In genomic region chr1:31063636-31064035, GRCh38 we compare ENCODE assay signal across 8 cellular contexts. TPM values are rescaled to one million over a fixed set of nuclear protein-coding genes. Genes with fewer than 3 reads are reported as not detected.
DNase-seq lines count a peak whose midpoint lies in the region; ATAC-seq and TF ChIP-seq lines count a peak whose summit lies in the region.

No MANE protein-coding gene starts in this region.

- ATAC-seq in DND-41 (ENCODE audit: insufficient read depth, low read depth) (no peak), HG03025 (IDR thresholded peaks at IDR 0.05; ENCODE audit: low FRiP score, unreplicated experiment) (no peak)
- no peak for ATAC-seq in central memory CD8-positive, alpha-beta T cell (replicated peaks; ENCODE audit: extremely low read depth, poor library complexity, severe bottlenecking)
- ATAC-seq in naive thymus-derived CD4-positive, alpha-beta T cell, result no peak

- no peak for TF ChIP-seq CTCF in DND-41 (IDR thresholded peaks at IDR 0.05; ENCODE audit: borderline replicate concordance, extremely low read depth, low read length, poor library complexity, severe bottlenecking)

- H3K4me3 ChIP-seq in DND-41 (ENCODE audit: low read depth in 1 of 2, low read length in 2 of 2) (peak overlapping the region; percentile 91 to 99), MG63 (peak overlapping the region; percentile 88)
- H3K4me3 ChIP-seq in naive thymus-derived CD4-positive, alpha-beta T cell (ENCODE audit: low read length), result peak overlapping the region; percentile 97

- POLR2A ChIA-PET in naive thymus-derived CD4-positive, alpha-beta T cell (lab: Charles Lee), result interaction anchor here (0.7 to 1.2 kb wide), 2 partner anchors 13 to 1917 kb away, joined by 3 to 4 read pairs; no protein-coding TSS in a partner anchor

- peak overlapping the region; percentile 98 for H3K4me3 Mint-ChIP-seq in central memory CD8-positive, alpha-beta T cell
- peak overlapping the region; percentile 96 to 100 (median 98) for H3K4me3 Mint-ChIP-seq in naive thymus-derived CD4-positive, alpha-beta T cell

- H3K36me3 ChIP-seq in DND-41 (ENCODE audit: insufficient read depth, low read length) (peaks cover 24% of the 10 kb centered on the region), MG63 (peaks cover 33% of the 10 kb centered on the region)
- H3K36me3 ChIP-seq in naive thymus-derived CD4-positive, alpha-beta T cell (ENCODE audit: control insufficient read depth in 2 of 3, insufficient read depth in 3 of 3, low read length in 3 of 3), result peaks cover 0 to 8% (median 4%) of the 10 kb centered on the region in 3 experiments

- peaks cover 39% of the 10 kb centered on the region for H3K4me1 ChIP-seq in DND-41 (ENCODE audit: insufficient read depth, low read length)
- H3K4me1 ChIP-seq in naive thymus-derived CD4-positive, alpha-beta T cell (ENCODE audit: control insufficient read depth in 2 of 2, insufficient read depth in 2 of 2, low read length in 2 of 2), result peaks cover 22 to 34% of the 10 kb centered on the region in 2 donors

- peak overlapping the region; percentile 76 for H3K4me2 ChIP-seq in DND-41 (ENCODE audit: insufficient read depth, low read length)

- peaks cover 56% of the 10 kb centered on the region for H4K20me1 ChIP-seq in DND-41 (ENCODE audit: insufficient read depth, low read length)

- H3K27ac Mint-ChIP-seq in central memory CD8-positive, alpha-beta T cell (ENCODE audit: low read depth), result peak overlapping the region; percentile 99
- peak overlapping the region; percentile 75 to 99 (median 98) for H3K27ac Mint-ChIP-seq in naive thymus-derived CD4-positive, alpha-beta T cell

- DNase-seq in DND-41 (no peak), MG63 (no peak), GM19238 (ENCODE audit: insufficient read length, low spot score) (no peak), NCI-H1048 (lab: John Stamatoyannopoulos, UW) (no peak)
- DNase-seq in central memory CD8-positive, alpha-beta T cell (ENCODE audit: low spot score in 2 of 2), result no peak
- DNase-seq in naive thymus-derived CD4-positive, alpha-beta T cell, result peak in 1 of 9 donors; percentile 23
- DNase-seq in effector CD4-positive, alpha-beta T cell, result no peak

- H3K27ac ChIP-seq in DND-41 (ENCODE audit: low read length), result peak overlapping the region; percentile 98
- H3K27ac ChIP-seq in naive thymus-derived CD4-positive, alpha-beta T cell (ENCODE audit: low read depth, low read length), result peak overlapping the region; percentile 95

- CTCF ChIA-PET in naive thymus-derived CD4-positive, alpha-beta T cell (lab: Charles Lee), result interaction anchor here (0.7 to 0.8 kb wide), 2 partner anchors 15 to 54 kb away, joined by 3 to 4 read pairs; no protein-coding TSS in a partner anchor

- peaks cover 41% of the 10 kb centered on the region for H3K4me1 Mint-ChIP-seq in central memory CD8-positive, alpha-beta T cell
- H3K4me1 Mint-ChIP-seq in naive thymus-derived CD4-positive, alpha-beta T cell, result peaks cover 23 to 53% (median 37%) of the 10 kb centered on the region in 7 donors

- H3K27me3 ChIP-seq in DND-41 (ENCODE audit: insufficient read depth, low read length, poor library complexity), result no peaks in the 10 kb centered on the region
- no peaks in the 10 kb centered on the region for H3K27me3 ChIP-seq in MG63
- H3K27me3 ChIP-seq in naive thymus-derived CD4-positive, alpha-beta T cell (ENCODE audit: control insufficient read depth in 2 of 2, insufficient read depth in 2 of 2, low read length in 2 of 2), result no peaks in the 10 kb centered on the region

- H3K79me2 ChIP-seq in DND-41 (ENCODE audit: insufficient read depth, low read length), result peaks cover 69% of the 10 kb centered on the region

- H3K27me3 Mint-ChIP-seq in central memory CD8-positive, alpha-beta T cell, result no peaks in the 10 kb centered on the region
- H3K27me3 Mint-ChIP-seq in naive thymus-derived CD4-positive, alpha-beta T cell, result no peaks in the 10 kb centered on the region

- H3K9me3 Mint-ChIP-seq in central memory CD8-positive, alpha-beta T cell, result no peaks in the 10 kb centered on the region
- H3K9me3 Mint-ChIP-seq in naive thymus-derived CD4-positive, alpha-beta T cell, result no peaks in the 10 kb centered on the region

- H3K36me3 Mint-ChIP-seq in central memory CD8-positive, alpha-beta T cell (ENCODE audit: insufficient read depth), result peaks cover 29% of the 10 kb centered on the region
- H3K36me3 Mint-ChIP-seq in naive thymus-derived CD4-positive, alpha-beta T cell, result peaks cover 0 to 15% (median 6%) of the 10 kb centered on the region in 5 donors

- no peaks in the 10 kb centered on the region for H3K9me3 ChIP-seq in DND-41 (ENCODE audit: insufficient read depth, low read length, severe bottlenecking)
- H3K9me3 ChIP-seq in MG63, result no peaks in the 10 kb centered on the region
- H3K9me3 ChIP-seq in naive thymus-derived CD4-positive, alpha-beta T cell (ENCODE audit: control insufficient read depth in 2 of 3, low read length in 3 of 3), result no peaks in the 10 kb centered on the region

- intact Hi-C loops in naive thymus-derived CD4-positive, alpha-beta T cell (cut with micrococcal nuclease), result loop anchor here (2.0 to 10.0 kb wide), 10 partner anchors 49 to 1879 kb away; partner anchors contain the start of genes PEF1 (in 2 of the 2), LAPTM5 (in 1 of the 2), PTP4A2 (in 1 of the 2) and RBBP4 (in 1 of the 2)

- H2AFZ ChIP-seq in DND-41 (ENCODE audit: low read depth, low read length), result no peak overlapping the region

- H3K9ac ChIP-seq in DND-41 (ENCODE audit: low read depth, low read length), result peak overlapping the region; percentile 98

RNA-seq across cellular contexts. Expression of gene PUM1, which starts 1.9 kb away (rescaled TPM):
- total RNA-seq in MG63 (2014; rRNA removed; shearing (Covaris generic); ENCODE audit: low replicate concordance), result 31.6 and 58.5 TPM in 2 replicates
- 100 to 1,000 TPM; 114 to 226 (median 174) TPM for total RNA-seq in naive thymus-derived CD4-positive, alpha-beta T cell
- polyA plus RNA-seq in naive thymus-derived CD4-positive, alpha-beta T cell, result 100 to 1,000 TPM; 123 to 146 TPM
